Comparison of ENCODE assay signal across 1 cellular context in the genomic region with DNA sequence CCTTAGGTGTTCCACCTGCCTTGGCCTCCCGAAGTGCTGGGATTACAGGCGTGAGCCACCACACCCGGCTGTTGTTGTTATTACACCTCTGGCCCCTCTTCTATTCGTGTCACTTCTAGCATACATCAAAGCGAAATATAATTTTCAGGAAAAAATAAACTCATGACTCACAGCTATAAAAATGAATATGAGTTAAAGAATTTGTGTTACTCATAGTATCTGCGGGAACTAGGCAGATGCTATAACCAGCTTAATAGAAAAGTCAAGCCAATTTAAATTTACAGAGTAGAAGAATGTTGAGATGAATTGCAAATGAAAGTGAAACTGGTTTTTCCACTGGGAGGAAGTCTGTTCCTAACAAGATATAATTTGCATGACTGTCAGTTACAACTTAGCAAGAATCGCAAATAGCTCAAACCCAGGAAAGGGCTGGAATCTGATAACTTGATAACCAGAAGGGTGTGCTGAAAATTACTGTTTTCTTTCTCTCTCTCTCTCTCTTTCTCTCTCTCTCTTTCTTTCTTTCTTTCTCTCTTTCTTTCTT.
A peak's percentile ranks its signal among the peaks of the same experiment; 100 is the strongest.
TF ChIP-seq lines count a peak whose summit lies in the region.

No MANE protein-coding gene starts in this region.

TF ChIP-seq in K562, 482 proteins besides CTCF, POLR2A, EP300 and RAD21 (continued from another document and continues in another):
- TF ChIP-seq ESRRA (IDR thresholded peaks at IDR 0.05; ENCODE audit: borderline replicate concordance, low read depth): no peak
- no peak for TF ChIP-seq ZEB2 (IDR thresholded peaks at IDR 0.05)
- no peak for TF ChIP-seq NRF1 (conservative IDR thresholded peaks at IDR 0.05 in 1 of 2, IDR thresholded peaks at IDR 0.05 in 1 of 2)
- no peak for TF ChIP-seq POLR3G (IDR thresholded peaks at IDR 0.05; ENCODE audit: extremely low read depth, insufficient read length, insufficient replicate concordance)
- TF ChIP-seq TAF15 (IDR thresholded peaks at IDR 0.05; ENCODE audit: low read depth, low read length): no peak
- no peak for TF ChIP-seq PCBP2 (IDR thresholded peaks at IDR 0.05; ENCODE audit: low read depth, low read length, poor library complexity, severe bottlenecking)
- TF ChIP-seq ZNF449 (CRISPR knock-in tag; IDR thresholded peaks at IDR 0.05): no peak
- TF ChIP-seq HCFC1 (IDR thresholded peaks at IDR 0.05; ENCODE audit: low read depth, low read length): no peak
- TF ChIP-seq STAG1 (CRISPR knock-in tag; IDR thresholded peaks at IDR 0.05; ENCODE audit: borderline replicate concordance): no peak
- TF ChIP-seq PHF8 (IDR thresholded peaks at IDR 0.05; ENCODE audit: borderline replicate concordance, low read length): no peak
- no peak for TF ChIP-seq CHD2 (IDR thresholded peaks at IDR 0.05; ENCODE audit: low read depth, low read length)
- TF ChIP-seq ZBTB9 (CRISPR knock-in tag; IDR thresholded peaks at IDR 0.05): no peak
- TF ChIP-seq POLR2H (tag; IDR thresholded peaks at IDR 0.05; ENCODE audit: low read depth): 0 out of 2 replicates have a peak, but pooled peaks have one; percentile 50
- no peak for TF ChIP-seq ZZZ3 (IDR thresholded peaks at IDR 0.05)
- no peak for TF ChIP-seq ZNF780A (CRISPR knock-in tag; IDR thresholded peaks at IDR 0.05)
- TF ChIP-seq HMG20B (CRISPR knock-in tag; IDR thresholded peaks at IDR 0.05): no peak
- TF ChIP-seq, protein P1, sequence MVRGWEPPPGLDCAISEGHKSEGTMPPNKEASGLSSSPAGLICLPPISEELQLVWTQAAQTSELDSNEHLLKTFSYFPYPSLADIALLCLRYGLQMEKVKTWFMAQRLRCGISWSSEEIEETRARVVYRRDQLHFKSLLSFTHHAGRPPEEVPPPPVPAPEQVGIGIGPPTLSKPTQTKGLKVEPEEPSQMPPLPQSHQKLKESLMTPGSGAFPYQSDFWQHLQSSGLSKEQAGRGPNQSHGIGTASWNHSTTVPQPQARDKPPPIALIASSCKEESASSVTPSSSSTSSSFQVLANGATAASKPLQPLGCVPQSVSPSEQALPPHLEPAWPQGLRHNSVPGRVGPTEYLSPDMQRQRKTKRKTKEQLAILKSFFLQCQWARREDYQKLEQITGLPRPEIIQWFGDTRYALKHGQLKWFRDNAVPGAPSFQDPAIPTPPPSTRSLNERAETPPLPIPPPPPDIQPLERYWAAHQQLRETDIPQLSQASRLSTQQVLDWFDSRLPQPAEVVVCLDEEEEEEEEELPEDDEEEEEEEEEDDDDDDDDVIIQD (CRISPR knock-in tag; IDR thresholded peaks at IDR 0.05): no peak
- TF ChIP-seq, protein P2, sequence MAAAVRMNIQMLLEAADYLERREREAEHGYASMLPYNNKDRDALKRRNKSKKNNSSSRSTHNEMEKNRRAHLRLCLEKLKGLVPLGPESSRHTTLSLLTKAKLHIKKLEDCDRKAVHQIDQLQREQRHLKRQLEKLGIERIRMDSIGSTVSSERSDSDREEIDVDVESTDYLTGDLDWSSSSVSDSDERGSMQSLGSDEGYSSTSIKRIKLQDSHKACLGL (CRISPR knock-in tag; IDR thresholded peaks at IDR 0.05; ENCODE audit: borderline replicate concordance, poor library complexity, severe bottlenecking): no peak
- no peak for TF ChIP-seq ZNF124 (CRISPR knock-in tag; IDR thresholded peaks at IDR 0.05)
- peak; percentile 78 for TF ChIP-seq CBFA2T3 (IDR thresholded peaks at IDR 0.05)
- no peak for TF ChIP-seq RB1 (IDR thresholded peaks at IDR 0.05; ENCODE audit: low read depth)
- TF ChIP-seq SMARCA5 (IDR thresholded peaks at IDR 0.05): no peak
- no peak for TF ChIP-seq KDM1A (IDR thresholded peaks at IDR 0.05)
- no peak for TF ChIP-seq SAP30 (IDR thresholded peaks at IDR 0.05; ENCODE audit: borderline replicate concordance, insufficient read depth, low read depth, low read length, poor library complexity, severe bottlenecking)
- TF ChIP-seq CHD7 (IDR thresholded peaks at IDR 0.05; ENCODE audit: low read depth, low read length): no peak
- TF ChIP-seq FOXK2 (conservative IDR thresholded peaks at IDR 0.05 in 1 of 2, IDR thresholded peaks at IDR 0.05 in 1 of 2; ENCODE audit: low read depth in 2 of 2): no peak; a peak in 1 of 4 replicates
- TF ChIP-seq FOXJ2 (tag; IDR thresholded peaks at IDR 0.05): no peak
- TF ChIP-seq ZNF121 (CRISPR knock-in tag; conservative IDR thresholded peaks at IDR 0.05): no peak
- 0 out of 2 replicates have a peak, but pooled peaks have one; percentile 47 for TF ChIP-seq ELF1 (tag; IDR thresholded peaks at IDR 0.05)
- no peak for TF ChIP-seq MCM7 (IDR thresholded peaks at IDR 0.05)
- TF ChIP-seq, protein P3, sequence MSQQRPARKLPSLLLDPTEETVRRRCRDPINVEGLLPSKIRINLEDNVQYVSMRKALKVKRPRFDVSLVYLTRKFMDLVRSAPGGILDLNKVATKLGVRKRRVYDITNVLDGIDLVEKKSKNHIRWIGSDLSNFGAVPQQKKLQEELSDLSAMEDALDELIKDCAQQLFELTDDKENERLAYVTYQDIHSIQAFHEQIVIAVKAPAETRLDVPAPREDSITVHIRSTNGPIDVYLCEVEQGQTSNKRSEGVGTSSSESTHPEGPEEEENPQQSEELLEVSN (IDR thresholded peaks at IDR 0.05; ENCODE audit: borderline replicate concordance in 1 of 2, extremely low read depth in 1 of 2, insufficient read depth in 1 of 2, insufficient read length in 1 of 2, low read depth in 1 of 2, low read length in 1 of 2, poor library complexity in 1 of 2, severe bottlenecking in 1 of 2): no peak
- TF ChIP-seq, protein P4, sequence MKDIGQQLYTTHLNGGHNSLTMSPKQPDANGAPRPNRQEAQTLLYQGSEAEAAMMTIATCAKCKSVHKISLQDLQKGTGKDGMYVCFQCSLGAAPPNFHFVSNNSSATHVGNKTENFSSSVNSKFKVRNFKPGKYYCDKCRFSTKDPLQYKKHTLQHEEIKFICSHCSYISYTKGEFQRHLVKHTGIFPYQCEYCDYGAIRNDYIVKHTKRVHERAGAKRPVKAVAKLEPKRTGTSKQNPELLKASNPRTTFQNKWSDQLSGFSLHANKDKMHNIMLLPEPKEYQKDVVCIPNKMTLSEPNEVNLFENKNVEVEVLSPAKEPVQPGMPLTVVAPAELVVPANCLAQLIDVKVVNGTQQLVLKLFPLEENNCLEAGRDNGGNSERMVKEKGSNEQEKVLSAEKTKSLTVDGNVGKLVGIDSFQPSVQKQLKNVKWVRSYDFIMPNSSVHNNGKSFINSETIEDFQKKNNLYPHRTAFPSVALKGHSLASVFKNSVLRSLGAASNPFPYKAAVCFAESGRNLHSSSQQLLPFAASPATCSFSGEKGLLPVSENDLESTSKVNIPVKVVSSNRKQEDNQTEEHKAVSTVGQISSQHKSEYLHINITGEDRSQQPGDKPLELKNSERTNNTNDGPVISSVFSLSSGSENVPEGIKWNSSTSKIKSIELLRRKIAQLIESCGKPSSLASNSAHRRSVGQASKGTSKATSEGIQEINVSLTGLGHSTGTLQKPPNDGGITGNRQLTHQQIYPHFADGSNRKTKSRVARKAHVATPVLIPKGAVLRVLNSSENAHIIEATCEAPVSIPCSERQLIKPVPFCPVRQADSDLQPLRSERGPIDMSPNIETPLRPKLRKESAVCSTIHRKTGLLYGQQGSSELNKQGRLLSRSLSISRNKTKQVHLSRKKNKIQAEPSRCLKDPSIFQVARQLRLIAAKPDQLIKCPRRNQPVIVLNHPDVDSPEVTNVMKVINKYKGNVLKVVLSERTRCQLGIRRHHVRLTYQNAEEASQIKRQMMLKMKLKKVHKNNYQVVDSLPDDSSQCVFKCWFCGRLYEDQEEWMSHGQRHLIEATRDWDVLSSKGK (CRISPR knock-in tag; IDR thresholded peaks at IDR 0.05): no peak
- no peak for TF ChIP-seq SMAD2 (IDR thresholded peaks at IDR 0.05; ENCODE audit: low read depth, low read length)
- no peak for TF ChIP-seq CBX5 (IDR thresholded peaks at IDR 0.05; ENCODE audit: borderline replicate concordance, low read depth)
- no peak for TF ChIP-seq ZBTB8A (IDR thresholded peaks at IDR 0.05; ENCODE audit: partially characterized antibody)
- 0 out of 4 replicates have a peak, but pooled peaks of 1 of the 2 experiments have one; percentile 38 for TF ChIP-seq TEAD1 (CRISPR knock-in tag; IDR thresholded peaks at IDR 0.05)
